Comparison of ENCODE assay signal across 14 cellular contexts in the genomic region with DNA sequence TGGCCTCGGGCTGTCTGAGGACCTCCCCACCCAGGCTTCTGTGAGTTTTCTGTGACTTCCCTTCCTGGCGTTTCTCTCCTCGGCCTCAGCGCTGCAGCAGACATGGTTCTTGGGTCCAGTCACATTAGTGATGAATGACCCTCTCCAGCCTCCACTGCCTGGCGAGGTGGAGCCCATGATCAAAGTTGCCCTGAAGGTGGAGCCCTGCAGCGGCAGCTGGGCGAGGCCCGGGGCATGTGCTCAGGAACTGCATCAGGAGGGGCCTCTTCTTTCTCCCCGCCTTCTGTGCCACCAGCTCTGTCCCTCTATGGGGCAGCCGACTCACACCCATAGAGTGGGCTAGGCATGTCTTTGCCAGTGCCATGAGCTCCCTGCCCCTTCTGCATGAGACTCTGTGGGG.
"Had no signal": no experiment of that assay in that cellular context is flagged by ENCODE, and none has a peak within 500 bp of the region (broad histone marks: within the 10 kb centered on the region; RNA-seq: fewer than 3 reads in every experiment).

No MANE protein-coding gene starts in this region.

- H3K27me3 ChIP-seq: brain microvascular endothelial cell had no signal

- H3K4me3 ChIP-seq: coronary artery, esophagus muscularis mucosa, left ventricle myocardium inferior, transverse colon had no signal

- H3K9me3 ChIP-seq: transverse colon had no signal

- H3K27ac ChIP-seq: brain microvascular endothelial cell, coronary artery, esophagus muscularis mucosa, left ventricle myocardium inferior, transverse colon had no signal

- H3K36me3 ChIP-seq: brain microvascular endothelial cell, esophagus muscularis mucosa, left ventricle myocardium inferior, transverse colon had no signal

- H3K4me1 ChIP-seq: esophagus muscularis mucosa, left ventricle myocardium inferior, transverse colon had no signal

- ATAC-seq: naive thymus-derived CD8-positive, alpha-beta T cell had no signal

- DNase-seq: activated CD4-positive, CD25-positive, alpha-beta regulatory T cell treated with anti-CD3 and anti-CD28 coated beads, Interleukin-2, amount 50 U/mL, for 72 hours; activated naive CD4-positive, alpha-beta T cell; activated naive CD8-positive, alpha-beta T cell treated with anti-CD3 and anti-CD28 coated beads, Interleukin-2, amount 10 ng/mL, durations not matched to agents 7 days and 5 days; anterior cingulate cortex; brain microvascular endothelial cell; hippocampal formation; kidney; left ventricle myocardium inferior; naive thymus-derived CD8-positive, alpha-beta T cell; stimulated activated CD4-positive, alpha-beta T cell treated with anti-CD3 and anti-CD28 coated beads, Interleukin-2, amount 100 ng/mL, for 48 hours; stimulated activated naive CD4-positive, alpha-beta T cell; transverse colon had no signal
